ENCODE assay signal across 20 cellular contexts in genomic region chr6:163369628-163370365, GRCh38. TPM values are rescaled to one million over a fixed set of nuclear protein-coding genes. Genes with fewer than 3 reads are reported as not detected.
DNase-seq lines count a peak whose midpoint lies in the region; ATAC-seq and TF ChIP-seq lines count a peak whose summit lies in the region.
"Had no signal": no experiment of that assay in that cellular context is flagged by ENCODE, and none has a peak within 500 bp of the region (broad histone marks: within the 10 kb centered on the region; RNA-seq: fewer than 3 reads in every experiment).

No MANE protein-coding gene starts in this region.

- H3K4me3 ChIP-seq in BLaER1 (no peak overlapping the region), DOHH2 (ENCODE audit: low read length) (peak overlapping the region; percentile 15)
- H3K4me3 ChIP-seq: GM23248 had no signal

- ATAC-seq in sciatic nerve (peak; percentile 20), HG03196 (IDR thresholded peaks at IDR 0.05; ENCODE audit: unreplicated experiment) (no peak)
- ATAC-seq: SK-N-SH treated with all-trans-retinoic acid at 6 μM for 48 hours had no signal

- H3K9me3 ChIP-seq in BLaER1 (no peaks in the 10 kb centered on the region), DOHH2 (ENCODE audit: control insufficient read depth, insufficient read depth, low read length) (no peaks in the 10 kb centered on the region)
- H3K9me3 ChIP-seq: Caco-2 had no signal

- H3K36me3 Mint-ChIP-seq in endothelial cell (ENCODE audit: low read depth, unreplicated experiment): peaks cover 5% of the 10 kb centered on the region
- H3K36me3 Mint-ChIP-seq: CD4-positive, alpha-beta memory T cell had no signal

- no peaks in the 10 kb centered on the region for H3K79me2 ChIP-seq in DOHH2 (ENCODE audit: control insufficient read depth, low read length)

- H3K27me3 Mint-ChIP-seq in endothelial cell (ENCODE audit: unreplicated experiment): peaks cover 2% of the 10 kb centered on the region

- no peaks in the 10 kb centered on the region for H4K20me1 ChIP-seq in BLaER1
- H4K20me1 ChIP-seq in DOHH2 (ENCODE audit: control insufficient read depth, insufficient read depth, low read depth, low read length): no peaks in the 10 kb centered on the region

- H3K9me2 ChIP-seq in DOHH2 (replicated peaks; ENCODE audit: control insufficient read depth, low read length): no peaks in the 10 kb centered on the region

- H3F3A ChIP-seq in DOHH2 (ENCODE audit: control insufficient read depth, insufficient read depth): no peaks in the 10 kb centered on the region

- no peak overlapping the region for H3K4me3 Mint-ChIP-seq in endothelial cell (ENCODE audit: unreplicated experiment)
- H3K4me3 Mint-ChIP-seq: B cell; CD4-positive, alpha-beta memory T cell had no signal

- peak overlapping the region; percentile 93 for H3K27ac Mint-ChIP-seq in endothelial cell (ENCODE audit: unreplicated experiment)
- H3K27ac Mint-ChIP-seq: B cell; CD4-positive, alpha-beta memory T cell had no signal

- peaks cover 6% of the 10 kb centered on the region for H3K9me3 Mint-ChIP-seq in endothelial cell (ENCODE audit: unreplicated experiment)

- intact Hi-C loops in sciatic nerve (cut with DNase I): no loop called here

- peaks cover 21% of the 10 kb centered on the region for H3K4me1 Mint-ChIP-seq in endothelial cell (ENCODE audit: unreplicated experiment)
- H3K4me1 Mint-ChIP-seq: B cell had no signal

- no peak overlapping the region for H3K9ac ChIP-seq in BLaER1
- H3K9ac ChIP-seq: GM23248 had no signal

- TF ChIP-seq CTCF in DOHH2 (IDR thresholded peaks at IDR 0.05; ENCODE audit: low read depth, low read length, poor library complexity, severe bottlenecking) (no peak), endothelial cell (IDR thresholded peaks at IDR 0.05; ENCODE audit: unreplicated experiment) (no peak)

- H3K27ac ChIP-seq in BLaER1: peak overlapping the region; percentile 39
- H3K27ac ChIP-seq in DOHH2 (ENCODE audit: low read depth, low read length): no peak overlapping the region
- H3K27ac ChIP-seq: GM23248 had no signal

- H3K4me1 ChIP-seq in BLaER1 (peaks cover 48% of the 10 kb centered on the region), DOHH2 (ENCODE audit: control insufficient read depth, low read length) (peaks cover 7% of the 10 kb centered on the region)
- H3K4me1 ChIP-seq: Caco-2 had no signal

- no peaks in the 10 kb centered on the region for H3K27me3 ChIP-seq in BLaER1
- no peaks in the 10 kb centered on the region for H3K27me3 ChIP-seq in DOHH2 (ENCODE audit: control insufficient read depth, low read length)

- no peaks in the 10 kb centered on the region for H3K36me3 ChIP-seq in BLaER1
- H3K36me3 ChIP-seq in DOHH2 (ENCODE audit: control insufficient read depth, low read length): no peaks in the 10 kb centered on the region

- H3K4me2 ChIP-seq in BLaER1: peak overlapping the region; percentile 65
- peak overlapping the region; percentile 14; the same call in 1 of the 2 replicates for H3K4me2 ChIP-seq in DOHH2 (ENCODE audit: low read length)

- no peak for DNase-seq in endothelial cell (ENCODE audit: low spot score)
- DNase-seq in sciatic nerve (ENCODE audit: low spot score): no peak
- no peak for DNase-seq in GF-D8 (lab: John Stamatoyannopoulos, UW)
- DNase-seq in NCI-H748 (lab: John Stamatoyannopoulos, UW; ENCODE audit: unreplicated experiment): no peak
- DNase-seq: Caco-2; CD4-positive, alpha-beta memory T cell; DND-41; GM23248; HCEC 1CT; Kasumi-1; NCI-H1694; NCI-H2081; NCI-H446 treated with DMSO at 0.1 percent for 48 hours; NCI-H526 treated with DMSO at 0.1 percent for 48 hours; NK-92 treated with Interleukin-12 subunit alpha and Interleukin-12 subunit beta, amount 100 ng/mL, for 24 hours had no signal

RNA-seq across cellular contexts. Expression of gene QKI, which starts 44.7 kb away (rescaled TPM):
- total RNA-seq in endothelial cell (ENCODE audit: unreplicated experiment) (326 TPM), sciatic nerve (755 TPM)
